1 cellular context compared by ENCODE assay signal in genomic region chr2:129587426-129588064, GRCh38.
TF ChIP-seq lines count a peak whose summit lies in the region.

No MANE protein-coding gene starts in this region.

TF ChIP-seq in K562, 482 proteins besides CTCF, POLR2A, EP300 and RAD21 (continued from another document):
- TF ChIP-seq ZBTB11 (CRISPR knock-in tag; IDR thresholded peaks at IDR 0.05) (no peak), MBD1 (CRISPR knock-in tag; IDR thresholded peaks at IDR 0.05) (no peak), CREM (IDR thresholded peaks at IDR 0.05; ENCODE audit: low read depth) (peak; percentile 74), L3MBTL2 (IDR thresholded peaks at IDR 0.05) (peak; percentile 97), CREB1 (IDR thresholded peaks at IDR 0.05) (peak; percentile 83), CREB1 (CRISPR knock-in tag; IDR thresholded peaks at IDR 0.05) (no peak), HDAC1 (IDR thresholded peaks at IDR 0.05) (no peak), CREB3 (tag; conservative IDR thresholded peaks at IDR 0.05; ENCODE audit: low read depth) (no peak), TOE1 (IDR thresholded peaks at IDR 0.05; ENCODE audit: borderline replicate concordance) (no peak), TOE1 (CRISPR knock-in tag; IDR thresholded peaks at IDR 0.05; ENCODE audit: borderline replicate concordance, low read depth) (no peak), ZNF224 (CRISPR knock-in tag; IDR thresholded peaks at IDR 0.05) (no peak), CBX8 (IDR thresholded peaks at IDR 0.05; ENCODE audit: borderline replicate concordance, extremely low read depth, low read depth, low read length, poor library complexity, severe bottlenecking) (no peak), SNRNP70 (optimal IDR thresholded peaks at IDR 0.05; ENCODE audit: low read depth, low read length) (no peak)
TF ChIP-seq in K562: peak in this region for 19.
